ENCODE assay signal across 8 cellular contexts in genomic region chr16:17469011-17469741, GRCh38. TPM values are rescaled to one million over a fixed set of nuclear protein-coding genes. Genes with fewer than 3 reads are reported as not detected.
A peak's percentile ranks its signal among the peaks of the same experiment; 100 is the strongest.
DNase-seq lines count a peak whose midpoint lies in the region; ATAC-seq and TF ChIP-seq lines count a peak whose summit lies in the region.

No MANE protein-coding gene starts in this region.

- H3K27me3 ChIP-seq in muscle layer of duodenum (ENCODE audit: low read depth, low read length) = no peaks in the 10 kb centered on the region

- H3K4me1 ChIP-seq in muscle layer of duodenum (ENCODE audit: control insufficient read depth in 1 of 2, insufficient read depth in 2 of 2, low read length in 2 of 2) = peaks cover 10 to 22% of the 10 kb centered on the region in 2 donors

- no peak; the same call in 1 of the 2 replicates for TF ChIP-seq CTCF in HFFc6 (IDR thresholded peaks at IDR 0.05)

- no peaks in the 10 kb centered on the region for H3K9me3 Mint-ChIP-seq in HFFc6

- H3K36me3 Mint-ChIP-seq in HFFc6 (ENCODE audit: low read depth) = no peaks in the 10 kb centered on the region

- H3K4me1 Mint-ChIP-seq in HFFc6 (ENCODE audit: low read depth) = peaks cover 63% of the 10 kb centered on the region

- H3K27ac ChIP-seq in cingulate gyrus (ENCODE audit: low read depth, low read length) (peak overlapping the region; percentile 29), muscle layer of duodenum (ENCODE audit: low read length) (peak overlapping the region; percentile 1)

- H3K4me3 Mint-ChIP-seq in HFFc6 = peak overlapping the region; percentile 90

- peak overlapping the region; percentile 75 for H3K27ac Mint-ChIP-seq in HFFc6

- H3K4me3 ChIP-seq in muscle layer of duodenum (ENCODE audit: low read depth in 1 of 2, low read length in 2 of 2) = peak overlapping the region; percentile 80 to 85

- peaks cover 1% of the 10 kb centered on the region; the same call in 1 of the 2 replicates for H3K27me3 Mint-ChIP-seq in HFFc6 (ENCODE audit: insufficient read depth)

- DNase-seq in AG08396 (ENCODE audit: low spot score) (peak; percentile 75), HFFc6 (peak; percentile 86), NCI-H2081 treated with DMSO at 0.1 percent for 48 hours (lab: John Stamatoyannopoulos, UW) (no peak), kidney glomerular epithelial cell (lab: John Stamatoyannopoulos, UW) (no peak), OCI-M2 (lab: John Stamatoyannopoulos, UW; ENCODE audit: unreplicated experiment) (no peak)

- no peaks in the 10 kb centered on the region for H3K36me3 ChIP-seq in muscle layer of duodenum (ENCODE audit: control insufficient read depth in 1 of 2, insufficient read depth in 2 of 2, low read length in 2 of 2)

- H3K9me3 ChIP-seq in muscle layer of duodenum (ENCODE audit: control insufficient read depth in 1 of 2, low read length in 2 of 2) = no peaks in the 10 kb centered on the region

- ATAC-seq in HG02798 (IDR thresholded peaks at IDR 0.05; ENCODE audit: poor library complexity, unreplicated experiment) = no peak

RNA-seq across cellular contexts. Expression of gene XYLT1, which starts 1.6 kb away (rescaled TPM):
- total RNA-seq in HFFc6 (2021; fragmentation: NEBNext Ultra II Directional; extraction: Animal tissue kit (Norgen Biotek cat#: 25700)) = 10 to 100 TPM; 22.0 to 51.1 (median 27.5) TPM

Comparison
In these comparisons a context has a peak if more than half of its experiments do, and no peak if none do; other contexts are left out.
1. DNase-seq: peak in AG08396 (single experiment) and HFFc6 (single experiment); none in NCI-H2081 treated with DMSO at 0.1 percent for 48 hours (single experiment), kidney glomerular epithelial cell (single experiment) and OCI-M2 (single experiment).